Comparison of ENCODE assay signal across 8 cellular contexts in genomic region chr2:37326285-37326684, GRCh38. TPM values are rescaled to one million over a fixed set of nuclear protein-coding genes. Genes with fewer than 3 reads are reported as not detected.
A peak's percentile ranks its signal among the peaks of the same experiment; 100 is the strongest.
DNase-seq lines count a peak whose midpoint lies in the region; ATAC-seq, FAIRE-seq and TF ChIP-seq lines count a peak whose summit lies in the region.

No MANE protein-coding gene starts in this region.

- FAIRE-seq in bronchial epithelial cell (lab: Jason Lieb, UNC): no peak

- H3K4me1 ChIP-seq in lower lobe of right lung (peaks cover 40% of the 10 kb centered on the region), vagina (peaks cover 33% of the 10 kb centered on the region)

- H3K27me3 ChIP-seq in bronchial epithelial cell (ENCODE audit: control insufficient read depth, insufficient read depth, low read length) (no peaks in the 10 kb centered on the region), lower lobe of right lung (ENCODE audit: low read depth) (no peaks in the 10 kb centered on the region), vagina (no peaks in the 10 kb centered on the region)

- no peaks in the 10 kb centered on the region for H3K9me3 ChIP-seq in lower lobe of right lung
- no peaks in the 10 kb centered on the region for H3K9me3 ChIP-seq in vagina

- H3K27ac ChIP-seq in lower lobe of right lung: peak overlapping the region; percentile 89
- H3K27ac ChIP-seq in vagina: peak overlapping the region; percentile 97

- H3K4me3 ChIP-seq in bronchial epithelial cell (ENCODE audit: low read depth, low read length) (no peak overlapping the region), lower lobe of right lung (peak overlapping the region; percentile 84), vagina (peak overlapping the region in 1 of 2 donors; percentile 87)

- TF ChIP-seq POLR2A in vagina (IDR thresholded peaks at IDR 0.05): no peak

- no peak for DNase-seq in Right ventricle myocardium inferior (ENCODE audit: missing footprints)
- no peak for DNase-seq in cardiac septum (ENCODE audit: low spot score)
- peak; percentile 53 for DNase-seq in bronchial epithelial cell (ENCODE audit: low read depth)
- no peak for DNase-seq in lower lobe of right lung
- DNase-seq in vagina (ENCODE audit: extremely low spot score in 2 of 2): no peak
- DNase-seq in GM10248 (ENCODE audit: extremely low spot score): no peak
- DNase-seq in middle frontal gyrus (ENCODE audit: extremely low spot score, low spot score): no peak

- POLR2A ChIA-PET in GM10248 (lab: Yijun Ruan, JAX): no interaction called here

- H3K36me3 ChIP-seq in bronchial epithelial cell (ENCODE audit: control insufficient read depth, insufficient read depth, low read length) (no peaks in the 10 kb centered on the region), lower lobe of right lung (no peaks in the 10 kb centered on the region), vagina (no peaks in the 10 kb centered on the region)

- intact Hi-C loops in Right ventricle myocardium inferior (cut with DNase I): no loop called here
- intact Hi-C loops in cardiac septum (cut with DNase I): no loop called here
- intact Hi-C loops in lower lobe of right lung (cut with DNase I): no loop called here
- intact Hi-C loops in vagina (cut with DNase I): no loop called here

- TF ChIP-seq CTCF in bronchial epithelial cell (IDR thresholded peaks at IDR 0.05; ENCODE audit: insufficient read depth, low read length, severe bottlenecking) (no peak), lower lobe of right lung (IDR thresholded peaks at IDR 0.05) (no peak), vagina (IDR thresholded peaks at IDR 0.05) (no peak), GM10248 (IDR thresholded peaks at IDR 0.05; ENCODE audit: control extremely low read depth, extremely low read depth, low read depth, missing control alignments) (no peak)

- ATAC-seq in Right ventricle myocardium inferior (peak; percentile 55), lower lobe of right lung (peak; percentile 61 to 77), HG03378 (IDR thresholded peaks at IDR 0.05; ENCODE audit: unreplicated experiment) (no peak)

- CTCF ChIA-PET in GM10248 (lab: Yijun Ruan, JAX): no interaction called here

RNA-seq across cellular contexts. Expression of gene PRKD3, which starts 1.7 kb away (rescaled TPM):
- total RNA-seq in Right ventricle myocardium inferior (12.6 TPM), cardiac septum (13.5 TPM), bronchial epithelial cell (19.5 and 22.5 TPM in 2 replicates), lower lobe of right lung (39.3 TPM), vagina (38.8 TPM)

RNA-seq across cellular contexts. Expression of gene QPCT, which starts 18.1 kb away (rescaled TPM):
- total RNA-seq in Right ventricle myocardium inferior (1.7 TPM), cardiac septum (5.2 TPM), bronchial epithelial cell (6.1 and 7.6 TPM in 2 replicates), lower lobe of right lung (8.6 TPM), vagina (6.9 TPM)
